In the genomic region with DNA sequence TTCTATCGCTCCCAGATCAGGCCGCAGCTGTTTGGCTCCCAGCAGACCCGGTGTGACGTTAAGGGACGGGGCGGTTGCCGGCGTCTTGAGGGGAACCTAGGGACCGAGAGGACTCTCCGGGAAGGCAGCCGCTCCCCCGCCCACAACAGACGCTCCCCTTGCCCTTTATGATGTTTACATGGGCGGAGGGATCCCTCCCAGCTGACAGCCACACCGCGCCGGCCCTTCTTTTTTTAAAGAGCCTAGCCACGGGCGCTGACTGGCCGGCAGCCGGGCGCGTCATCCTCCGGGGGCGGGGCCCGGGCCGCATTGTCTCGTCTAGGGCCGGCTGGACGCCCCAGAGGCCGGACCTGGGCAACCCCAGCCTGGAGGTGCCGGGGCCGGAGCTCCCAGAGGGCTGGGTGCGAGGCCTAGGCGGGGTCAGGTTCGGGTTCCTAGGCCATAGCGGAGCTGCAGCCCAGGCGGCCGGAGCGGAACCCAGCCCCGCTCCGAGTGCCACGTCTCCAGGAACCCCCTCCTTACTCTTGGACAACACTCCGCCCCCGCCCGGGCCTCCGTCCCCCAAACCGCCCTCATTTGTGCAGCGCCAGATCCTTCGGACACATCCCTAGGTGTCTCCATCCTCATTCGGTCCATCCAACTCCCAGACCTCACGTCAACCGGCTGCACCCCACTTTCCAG, we compare ENCODE assay signal across 8 cellular contexts. TPM values are rescaled to one million over a fixed set of nuclear protein-coding genes. Genes with fewer than 3 reads are reported as not detected.
DNase-seq lines count a peak whose midpoint lies in the region; ATAC-seq and TF ChIP-seq lines count a peak whose summit lies in the region.

A gene (plus strand): TSS at position 340 of the 681 bp plus-strand sequence.

- intact Hi-C loops in dorsolateral prefrontal cortex (cut with DNase I) (loop anchor here (2.0 to 10.0 kb wide), 3 partner anchors 50 to 114 kb away; a partner anchor contains a TSS), right lobe of liver (cut with DNase I) (no loop called here)

- peak; percentile 94 for DNase-seq in NCI-H748 (lab: John Stamatoyannopoulos, UW; ENCODE audit: unreplicated experiment)
- DNase-seq in activated CD4-positive, alpha-beta T cell treated with anti-CD3 and anti-CD28 coated beads, Interleukin-2, amount 50 U/mL, for 48 hours, result peak; percentile 85 to 88
- peak; percentile 92 to 96 (median 95) for DNase-seq in dorsolateral prefrontal cortex
- DNase-seq in right lobe of liver, result peak; percentile 95 to 96 (median 95)
- peak; percentile 83 for DNase-seq in stimulated activated CD4-positive, alpha-beta T cell treated with anti-CD3 and anti-CD28 coated beads, Interleukin-4, amount 100 ng/mL, for 1 hour

- H4K20me1 ChIP-seq in BLaER1, result peaks cover 14% of the 10 kb centered on the region; the same call in 1 of the 2 replicates

- no peaks in the 10 kb centered on the region for H3K27me3 ChIP-seq in BLaER1
- no peaks in the 10 kb centered on the region for H3K27me3 ChIP-seq in dorsolateral prefrontal cortex
- H3K27me3 ChIP-seq in right lobe of liver, result no peaks in the 10 kb centered on the region

- 0% methylated on average over 10 of the region's 53 CpGs for WGBS in right lobe of liver (ENCODE audit: insufficient coverage, low coverage, low lambda C conversion rate, missing lambda C conversion rate)

- H3K36me3 ChIP-seq in BLaER1, result no peaks in the 10 kb centered on the region
- no peaks in the 10 kb centered on the region for H3K36me3 ChIP-seq in right lobe of liver

- peak within 1 kb of the TSS; percentile 99 for H3K4me2 ChIP-seq in BLaER1

- TF ChIP-seq POLR2A in right lobe of liver (IDR thresholded peaks at IDR 0.05), result peak; percentile 93

- peak within 1 kb of the TSS; percentile 90 for H3K27ac ChIP-seq in BLaER1
- peak within 1 kb of the TSS in 58 of 59 donors; percentile 5 to 94 (median 81) for H3K27ac ChIP-seq in dorsolateral prefrontal cortex
- peak within 1 kb of the TSS; percentile 37 to 76 (median 68) for H3K27ac ChIP-seq in right lobe of liver

- TF ChIP-seq CTCF in dorsolateral prefrontal cortex (IDR thresholded peaks at IDR 0.05 in 54 of 56, conservative IDR thresholded peaks at IDR 0.05 in 2 of 56; ENCODE audit: low read depth in 1 of 56, partially characterized antibody in 56 of 56) (peak in 26 of 56 donors; percentile 6 to 53 (median 21)), right lobe of liver (IDR thresholded peaks at IDR 0.05) (no peak)

- H3K4me1 ChIP-seq in BLaER1, result peaks cover 43% of the 10 kb centered on the region
- H3K4me1 ChIP-seq in right lobe of liver, result peaks cover 0 to 12% (median 3%) of the 10 kb centered on the region in 4 donors

- H3K4me3 ChIP-seq in BLaER1, result peak within 1 kb of the TSS; percentile 87
- peak within 1 kb of the TSS; percentile 57 to 99 (median 87) for H3K4me3 ChIP-seq in dorsolateral prefrontal cortex
- H3K4me3 ChIP-seq in right lobe of liver, result peak within 1 kb of the TSS; percentile 56 to 74 (median 66)

- ATAC-seq in GM19328 (IDR thresholded peaks at IDR 0.05; ENCODE audit: unreplicated experiment), result peak; percentile 59
- peak; percentile 47 for ATAC-seq in HG03469 (IDR thresholded peaks at IDR 0.05; ENCODE audit: unreplicated experiment)
- peak; percentile 91 to 94 (median 92) for ATAC-seq in right lobe of liver

- H3K9me3 ChIP-seq in BLaER1 (no peaks in the 10 kb centered on the region), right lobe of liver (no peaks in the 10 kb centered on the region)

- H3K9ac ChIP-seq in BLaER1, result peak within 1 kb of the TSS; percentile 90

RNA-seq across cellular contexts. Expression of the gene that starts here (rescaled TPM):
- 10 to 100 TPM in 1 of 120 experiments, 1 to 10 TPM in 110, under 1 TPM in 2, not detected in 7; 0.81 to 10.0 (median 2.3) TPM for total RNA-seq in dorsolateral prefrontal cortex
- total RNA-seq in right lobe of liver, result under 1 TPM in 2 of 6 experiments, not detected in 4; 0.49 to 0.86 TPM

Comparison
In these comparisons a context has a peak if more than half of its experiments do, and no peak if none do; other contexts are left out.
1. Peak in every context shown above with its lines: DNase-seq, ATAC-seq, H3K4me3 ChIP-seq and H3K27ac ChIP-seq.
2. Peak in DNase-seq, ATAC-seq, H3K4me3 ChIP-seq and H3K27ac ChIP-seq in right lobe of liver; RNA of the gene not detected or under 1 TPM.
3. intact Hi-C loops: an anchor here in dorsolateral prefrontal cortex (2.0 to 10.0 kb wide); none called in right lobe of liver.